Comparison of ENCODE assay signal across 21 cellular contexts in genomic region chr10:109678857-109679256, GRCh38.
DNase-seq lines count a peak whose midpoint lies in the region; ATAC-seq and TF ChIP-seq lines count a peak whose summit lies in the region.
"Had no signal": no experiment of that assay in that cellular context is flagged by ENCODE, and none has a peak within 500 bp of the region (broad histone marks: within the 10 kb centered on the region; RNA-seq: fewer than 3 reads in every experiment).

No MANE protein-coding gene starts in this region.

- no peaks in the 10 kb centered on the region for H3K4me1 Mint-ChIP-seq in CD14-positive monocyte
- H3K4me1 Mint-ChIP-seq: B cell; CD4-positive, alpha-beta memory T cell; CD4-positive, CD25-positive, alpha-beta regulatory T cell; CD8-positive, alpha-beta memory T cell had no signal

- TF ChIP-seq CTCF in CD14-positive monocyte (IDR thresholded peaks at IDR 0.05) = no peak

- H3K36me3 Mint-ChIP-seq in CD14-positive monocyte = no peaks in the 10 kb centered on the region
- H3K36me3 Mint-ChIP-seq: CD4-positive, alpha-beta memory T cell; CD4-positive, CD25-positive, alpha-beta regulatory T cell; CD8-positive, alpha-beta memory T cell had no signal

- no peak overlapping the region for H3K4me3 Mint-ChIP-seq in CD14-positive monocyte
- H3K4me3 Mint-ChIP-seq: B cell; CD4-positive, alpha-beta memory T cell; CD4-positive, CD25-positive, alpha-beta regulatory T cell; CD8-positive, alpha-beta memory T cell had no signal

- DNase-seq in Jurkat, Clone E6-1 (ENCODE audit: low read depth, low spot score) = peak; percentile 12
- DNase-seq in left colon = no peak
- no peak for DNase-seq in NCI-H2196 treated with DMSO at 0.1 percent for 48 hours (lab: John Stamatoyannopoulos, UW; ENCODE audit: unreplicated experiment)
- DNase-seq in OCI-M1 (lab: John Stamatoyannopoulos, UW) = no peak
- no peak for DNase-seq in CD14-positive monocyte (ENCODE audit: low spot score)
- DNase-seq: 8988T; AML-193; CD4-positive, alpha-beta memory T cell; CD4-positive, CD25-positive, alpha-beta regulatory T cell; CD8-positive, alpha-beta memory T cell; COR-L47; DMS 273 treated with DMSO at 0.1 percent for 48 hours; DMS153; DMS53; DMS79; DND-41; EL; GDM1 had no signal

- H3K27ac Mint-ChIP-seq in CD14-positive monocyte = no peak overlapping the region
- H3K27ac Mint-ChIP-seq: B cell; CD4-positive, alpha-beta memory T cell; CD4-positive, CD25-positive, alpha-beta regulatory T cell; CD8-positive, alpha-beta memory T cell had no signal

- peaks cover 0 to 2% (median 0%) of the 10 kb centered on the region in 7 donors for H3K9me3 Mint-ChIP-seq in CD14-positive monocyte

- peak; percentile 79 for ATAC-seq in left colon
- ATAC-seq: GM12878 had no signal

- no peak overlapping the region for H3K4me3 ChIP-seq in Jurkat, Clone E6-1 (ENCODE audit: low read length)
- H3K4me3 ChIP-seq: BLaER1 treated with 17β-estradiol and CSF1 and Interleukin-3, amounts not matched to agents 10 nM and 100 nM; GM12878 had no signal

- intact Hi-C loops in left colon (cut with DNase I, micrococcal nuclease) = no loop called here
- intact Hi-C loops in CD14-positive monocyte (cut with micrococcal nuclease) = no loop called here

- H3K27me3 Mint-ChIP-seq in CD14-positive monocyte (ENCODE audit: low read depth in 3 of 3) = peaks cover 0 to 1% (median 0%) of the 10 kb centered on the region in 3 donors
- H3K27me3 Mint-ChIP-seq: B cell; CD4-positive, alpha-beta memory T cell; CD4-positive, CD25-positive, alpha-beta regulatory T cell had no signal
